8 cellular contexts compared by ENCODE assay signal in genomic region chrX:65451663-65452062, GRCh38.
DNase-seq lines count a peak whose midpoint lies in the region; ATAC-seq, FAIRE-seq and TF ChIP-seq lines count a peak whose summit lies in the region.

No MANE protein-coding gene starts in this region.

- H3K4me1 ChIP-seq in sigmoid colon = no peaks in the 10 kb centered on the region
- H3K4me1 ChIP-seq in tibial artery = no peaks in the 10 kb centered on the region

- H3K9me3 ChIP-seq in sigmoid colon (no peaks in the 10 kb centered on the region), tibial artery (peaks cover 0 to 13% (median 0%) of the 10 kb centered on the region in 3 donors)

- TF ChIP-seq EP300 in sigmoid colon (IDR thresholded peaks at IDR 0.05) = no peak

- no peaks in the 10 kb centered on the region for H3K27me3 ChIP-seq in sigmoid colon
- no peaks in the 10 kb centered on the region for H3K27me3 ChIP-seq in tibial artery

- H3K4me3 ChIP-seq in fibroblast of villous mesenchyme (ENCODE audit: low read depth, low read length) (no peak overlapping the region), coronary artery (no peak overlapping the region), sigmoid colon (no peak overlapping the region), tibial artery (no peak overlapping the region)

- H3K27ac ChIP-seq in C4-2B (no peak overlapping the region), coronary artery (no peak overlapping the region), sigmoid colon (no peak overlapping the region), tibial artery (no peak overlapping the region)

- WGBS in sigmoid colon, 2 donors = 15 to 53% methylated on average over 2 of the region's 2 CpGs

- H3K36me3 ChIP-seq in sigmoid colon (no peaks in the 10 kb centered on the region), tibial artery (no peaks in the 10 kb centered on the region)

- no peak for TF ChIP-seq POLR2A in GM12891 (IDR thresholded peaks at IDR 0.05; ENCODE audit: low read depth, low read length)
- TF ChIP-seq POLR2A in sigmoid colon (IDR thresholded peaks at IDR 0.05) = no peak

- FAIRE-seq in GM12891 (lab: Jason Lieb, UNC) = no peak

- DNase-seq in GM12891 (ENCODE audit: insufficient read length, low spot score) (peak; percentile 5), RKO (ENCODE audit: low spot score) (peak; percentile 68), fibroblast of villous mesenchyme (ENCODE audit: low read depth) (peak; percentile 11), coronary artery (ENCODE audit: low spot score) (no peak), sigmoid colon (no peak), tibial artery (no peak)

- intact Hi-C loops in sigmoid colon (cut with DNase I) = no loop called here
- intact Hi-C loops in tibial artery (cut with DNase I; ENCODE audit: low total_unique reads) = no loop called here

- TF ChIP-seq CTCF in C4-2B (conservative IDR thresholded peaks at IDR 0.05) = peak; percentile 62
- TF ChIP-seq CTCF in fibroblast of villous mesenchyme (IDR thresholded peaks at IDR 0.05; ENCODE audit: insufficient read depth, low read depth, low read length) = peak; percentile 51
- no peak for TF ChIP-seq CTCF in coronary artery (IDR thresholded peaks at IDR 0.05)
- TF ChIP-seq CTCF in sigmoid colon (IDR thresholded peaks at IDR 0.05) = no peak
- no peak for TF ChIP-seq CTCF in tibial artery (IDR thresholded peaks at IDR 0.05)

- peak; percentile 78 for ATAC-seq in HG03135 (IDR thresholded peaks at IDR 0.05; ENCODE audit: unreplicated experiment)

TF ChIP-seq in GM12891, 5 proteins besides CTCF, POLR2A, EP300 and RAD21:
- TF ChIP-seq SPI1 (IDR thresholded peaks at IDR 0.05; ENCODE audit: low read depth, low read length) (no peak), POLR2AphosphoS5 (IDR thresholded peaks at IDR 0.05; ENCODE audit: low read depth, low read length) (no peak), TAF1 (IDR thresholded peaks at IDR 0.05; ENCODE audit: low read depth, low read length) (no peak), POU2F2 (IDR thresholded peaks at IDR 0.05; ENCODE audit: low read depth, low read length) (no peak), PAX5 (IDR thresholded peaks at IDR 0.05; ENCODE audit: insufficient read depth, low read length, severe bottlenecking) (no peak)

Comparison
In these comparisons a context has a peak if more than half of its experiments do, and no peak if none do; other contexts are left out.
1. CTCF ChIP-seq: peak in C4-2B (single experiment) and fibroblast of villous mesenchyme (single experiment); none in coronary artery (single experiment), sigmoid colon (0 of 4) and tibial artery (0 of 2).
2. DNase-seq: peak in GM12891 (single experiment), RKO (single experiment) and fibroblast of villous mesenchyme (single experiment); none in coronary artery (single experiment), sigmoid colon (single experiment) and tibial artery (0 of 2).